In the genomic region with DNA sequence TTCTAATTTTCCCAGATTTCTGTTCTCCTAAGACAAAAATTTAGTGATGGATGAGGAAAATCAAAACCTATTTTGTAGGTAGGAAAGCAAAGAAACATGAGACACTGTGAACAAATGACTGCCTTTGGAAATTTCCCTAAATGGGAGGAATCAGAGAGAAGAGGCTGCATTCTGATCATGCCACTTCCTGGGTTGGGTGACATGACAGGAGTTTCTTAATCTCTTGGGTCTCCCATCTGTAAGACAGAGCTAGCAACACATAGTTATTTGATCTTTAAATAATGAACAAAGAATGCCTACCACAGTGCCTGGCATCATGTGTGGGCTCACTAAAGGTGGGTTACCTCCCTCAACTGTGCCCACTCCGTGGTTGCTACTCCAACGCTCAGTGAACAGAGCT, we compare ENCODE assay signal across 21 cellular contexts.
"Had no signal": no experiment of that assay in that cellular context is flagged by ENCODE, and none has a peak within 500 bp of the region (broad histone marks: within the 10 kb centered on the region; RNA-seq: fewer than 3 reads in every experiment).

No MANE protein-coding gene starts in this region.

- H3K27ac ChIP-seq: body of pancreas, colonic mucosa, epithelial cell of prostate, spleen, testis, VCaP had no signal

- H3K4me3 ChIP-seq: body of pancreas, colonic mucosa, sigmoid colon, spleen, testis had no signal

- H3K27me3 ChIP-seq: body of pancreas, colonic mucosa, sigmoid colon, spleen, testis had no signal

- H3K36me3 ChIP-seq: colonic mucosa, sigmoid colon, spleen had no signal

- H3K9me3 ChIP-seq: body of pancreas, colonic mucosa, sigmoid colon, spleen, testis had no signal

- H3K4me1 ChIP-seq: body of pancreas, colonic mucosa, testis had no signal

- DNase-seq: activated CD4-positive, alpha-beta T cell treated with anti-CD3 and anti-CD28 coated beads, Interleukin-2, amount 50 U/mL, for 1 hour; activated CD4-positive, CD25-positive, alpha-beta regulatory T cell treated with anti-CD3 and anti-CD28 coated beads, Interleukin-2, amount 50 U/mL, for 72 hours; activated CD8-positive, alpha-beta memory T cell treated with anti-CD3 and anti-CD28 coated beads, Interleukin-2, amount 50 U/mL, for 48 hours; activated gamma-delta T cell treated with Interleukin-2 at 50 U/mL for 16 hours; activated T-cell treated with anti-CD3 and anti-CD28 coated beads, Interleukin-2, amount 50 U/mL, for 72 hours; body of pancreas; colonic mucosa; endodermal cell; head of caudate nucleus; midbrain; nephron progenitor cell; occipital lobe; posterior cingulate gyrus; sigmoid colon; spleen; stimulated activated CD4-positive, alpha-beta T cell treated with anti-CD3 and anti-CD28 coated beads, Interleukin-4, amount 100 ng/mL, for 4 hours; testis had no signal

- ATAC-seq: activated naive CD4-positive, alpha-beta T cell treated with anti-CD3 and anti-CD28 coated beads, Interleukin-2, amount 50 U/mL, for 72 hours; activated T-cell treated with anti-CD3 and anti-CD28 coated beads, Interleukin-2, amount 50 U/mL, for 72 hours; body of pancreas; left lobe of liver had no signal
